ENCODE assay signal across 8 cellular contexts in the genomic region with DNA sequence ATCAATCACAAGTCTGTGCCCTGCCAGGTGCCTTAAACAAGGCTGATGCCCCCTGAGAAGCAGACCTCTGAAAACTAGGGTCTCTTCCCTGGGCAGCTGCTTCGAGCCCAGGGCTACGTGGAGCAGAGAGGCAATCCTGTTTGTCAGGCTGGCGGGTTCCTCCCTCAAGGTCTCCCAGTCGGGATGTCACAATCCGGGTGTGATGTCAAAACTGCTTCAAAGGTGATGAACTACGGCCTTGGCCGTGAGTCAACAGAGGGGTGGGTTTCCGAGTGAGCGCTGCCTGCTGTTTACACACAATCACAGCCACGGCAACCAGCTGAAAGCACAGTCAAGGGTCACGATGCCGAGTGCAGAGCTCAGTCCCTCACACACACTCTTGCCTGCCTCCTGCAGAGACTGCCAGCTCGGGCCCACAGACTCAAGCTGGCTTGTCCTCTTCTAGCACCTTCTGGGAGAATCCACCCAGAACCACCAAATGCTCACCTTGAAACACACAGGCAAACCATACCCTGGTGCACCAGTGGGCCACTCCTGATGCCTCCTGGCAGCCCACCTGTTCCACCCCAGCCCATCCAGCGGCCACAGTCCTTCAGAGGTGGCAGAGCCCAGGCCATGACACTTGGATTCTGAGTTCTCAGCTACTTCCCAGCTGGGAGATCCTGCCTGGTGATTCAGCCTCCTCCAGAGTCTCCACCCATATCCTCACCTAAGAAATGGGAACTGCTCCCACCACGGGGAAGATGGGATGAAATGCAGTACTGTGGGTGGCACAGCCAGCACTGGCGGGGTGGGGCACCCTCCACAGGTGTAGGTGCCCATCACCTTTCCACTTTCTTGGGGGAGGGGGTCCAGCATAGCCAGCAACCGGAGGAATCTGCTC. TPM values are rescaled to one million over a fixed set of nuclear protein-coding genes. Genes with fewer than 3 reads are reported as not detected.
DNase-seq lines count a peak whose midpoint lies in the region; ATAC-seq and TF ChIP-seq lines count a peak whose summit lies in the region.

No MANE protein-coding gene starts in this region.

- intact Hi-C loops in adrenal gland (cut with DNase I) = loop anchor here (5.0 to 10.0 kb wide), 2 partner anchors 48 to 50 kb away; no protein-coding TSS in a partner anchor

- H3K27ac ChIP-seq in adrenal gland = peak overlapping the region; percentile 36 to 92 (median 54)
- peak overlapping the region; percentile 47 for H3K27ac ChIP-seq in suprapubic skin

- TF ChIP-seq EP300 in suprapubic skin (IDR thresholded peaks at IDR 0.05) = no peak

- DNase-seq in NCI-H2227 (lab: John Stamatoyannopoulos, UW; ENCODE audit: unreplicated experiment) (peak; percentile 17), NCI-H2227 treated with DMSO at 0.1 percent for 48 hours (lab: John Stamatoyannopoulos, UW) (no peak), adrenal gland (peak; percentile 80 to 97 (median 92)), hepatic stellate cell (ENCODE audit: low spot score) (peak; percentile 45), suprapubic skin (ENCODE audit: low spot score in 2 of 2) (peak in 1 of 2 donors; percentile 92), NCI-H2196 treated with DMSO at 0.1 percent for 48 hours (lab: John Stamatoyannopoulos, UW; ENCODE audit: unreplicated experiment) (no peak)

- H3K4me3 ChIP-seq in adrenal gland (no peak overlapping the region), suprapubic skin (no peak overlapping the region)

- H3K4me1 ChIP-seq in adrenal gland (replicated peaks in 1 of 2) (peaks cover 25 to 60% of the 10 kb centered on the region in 2 donors), suprapubic skin (peaks cover 65% of the 10 kb centered on the region)

- ATAC-seq in HG03045 (IDR thresholded peaks at IDR 0.05; ENCODE audit: unreplicated experiment) = no peak
- ATAC-seq in GM21381 (IDR thresholded peaks at IDR 0.05; ENCODE audit: unreplicated experiment) = no peak

- 23 to 56% (median 36%) methylated on average over 2 to 17 of the region's 17 CpGs for WGBS in adrenal gland, 4 donors
- WGBS in suprapubic skin = 68% methylated on average over 10 of the region's 17 CpGs

- H3K27me3 ChIP-seq in adrenal gland (no peaks in the 10 kb centered on the region), suprapubic skin (no peaks in the 10 kb centered on the region)

- TF ChIP-seq CTCF in adrenal gland (IDR thresholded peaks at IDR 0.05) (no peak), suprapubic skin (IDR thresholded peaks at IDR 0.05) (no peak)

- no peaks in the 10 kb centered on the region for H3K9me3 ChIP-seq in adrenal gland (replicated peaks in 1 of 3)
- H3K9me3 ChIP-seq in suprapubic skin = no peaks in the 10 kb centered on the region

- H3K36me3 ChIP-seq in adrenal gland (replicated peaks in 1 of 2) (no peaks in the 10 kb centered on the region), suprapubic skin (no peaks in the 10 kb centered on the region)

- peak in 1 of 2 donors; percentile 17 for TF ChIP-seq POLR2A in adrenal gland (IDR thresholded peaks at IDR 0.05)
- no peak for TF ChIP-seq POLR2A in suprapubic skin (IDR thresholded peaks at IDR 0.05)

RNA-seq across cellular contexts. Expression of a gene that starts 6.8 kb away (rescaled TPM):
- total RNA-seq in adrenal gland (10 to 100 TPM in 7 of 8 donors, 1 to 10 TPM in 1; 9.8 to 28.3 (median 15.2) TPM), suprapubic skin (10 to 100 TPM; 27.0 to 59.5 (median 36.9) TPM)
- 10 to 100 TPM in 1 of 3 donors, 1 to 10 TPM in 2; 1.8 to 14.3 (median 9.1) TPM for polyA plus RNA-seq in adrenal gland

RNA-seq across cellular contexts. Expression of a gene that starts 28.3 kb away (rescaled TPM):
- total RNA-seq in adrenal gland = 100 to 1,000 TPM; 171 to 463 (median 265) TPM
- polyA plus RNA-seq in adrenal gland = 100 to 1,000 TPM in 2 of 3 donors, 10 to 100 TPM in 1; 26.3 to 816 (median 417) TPM
- total RNA-seq in suprapubic skin = 100 to 1,000 TPM; 194 to 217 (median 203) TPM

RNA-seq across cellular contexts. Expression of a gene that starts 42.6 kb away (rescaled TPM):
- total RNA-seq in adrenal gland = 100 to 1,000 TPM in 3 of 8 donors, 10 to 100 TPM in 5; 72.4 to 165 (median 87.5) TPM
- polyA plus RNA-seq in adrenal gland = 100 to 1,000 TPM in 1 of 3 donors, 10 to 100 TPM in 2; 74.2 to 120 (median 79.4) TPM
- total RNA-seq in suprapubic skin = 100 to 1,000 TPM in 1 of 4 donors, 10 to 100 TPM in 3; 72.4 to 107 (median 89.4) TPM

RNA-seq across cellular contexts. Expression of a gene that starts 56.6 kb away (rescaled TPM):
- 1,000 to 10,000 TPM in 6 of 8 donors, 100 to 1,000 TPM in 2; 781 to 1,331 (median 1,042) TPM for total RNA-seq in adrenal gland
- polyA plus RNA-seq in adrenal gland = 1,000 to 10,000 TPM in 2 of 3 donors, 100 to 1,000 TPM in 1; 950 to 1,900 (median 1,669) TPM
- 1,000 to 10,000 TPM in 1 of 4 donors, 100 to 1,000 TPM in 3; 405 to 1,087 (median 865) TPM for total RNA-seq in suprapubic skin

Comparison
In these comparisons a context has a peak if more than half of its experiments do, and no peak if none do; other contexts are left out.
1. DNase-seq: peak in NCI-H2227 (single experiment), adrenal gland (7 of 7) and hepatic stellate cell (single experiment); none in NCI-H2227 treated with DMSO at 0.1 percent for 48 hours (single experiment) and NCI-H2196 treated with DMSO at 0.1 percent for 48 hours (single experiment).